19 cellular contexts compared by ENCODE assay signal in genomic region chr18:55503167-55503820, GRCh38.
A peak's percentile ranks its signal among the peaks of the same experiment; 100 is the strongest.
DNase-seq lines count a peak whose midpoint lies in the region; FAIRE-seq and TF ChIP-seq lines count a peak whose summit lies in the region.
"Had no signal": no experiment of that assay in that cellular context is flagged by ENCODE, and none has a peak within 500 bp of the region (broad histone marks: within the 10 kb centered on the region; RNA-seq: fewer than 3 reads in every experiment).

No MANE protein-coding gene starts in this region.

- H3K36me3 ChIP-seq in HEK293 (ENCODE audit: control insufficient read depth in 2 of 2, insufficient read depth in 1 of 2, low read length in 2 of 2) (no peaks in the 10 kb centered on the region), endodermal cell (ENCODE audit: control insufficient read depth, insufficient read depth, low read length) (no peaks in the 10 kb centered on the region), osteoblast (ENCODE audit: insufficient read depth, low read length) (no peaks in the 10 kb centered on the region)
- H3K36me3 ChIP-seq: SJCRH30 had no signal

- 92 to 94% methylated on average over 6 to 7 of the region's 7 CpGs for WGBS in endodermal cell (ENCODE audit: insufficient coverage in 1 of 2, insufficient read length in 1 of 2), 2 experiments

- H3K27ac ChIP-seq in HEK293 (ENCODE audit: extremely low read depth, low read depth, low read length), result no peak overlapping the region
- H3K27ac ChIP-seq in endodermal cell (ENCODE audit: low read depth, low read length), result peak overlapping the region; percentile 42
- H3K27ac ChIP-seq in osteoblast (ENCODE audit: low read depth, low read length), result peak overlapping the region; percentile 74
- H3K27ac ChIP-seq: RWPE1, SJCRH30 had no signal

- CTCF ChIA-PET in HEK293 (lab: Yijun Ruan, JAX), result no interaction called here

- DNase-seq in RPMI7951 (ENCODE audit: low read depth) (peak; percentile 20), endodermal cell (no peak), osteoblast (ENCODE audit: insufficient read length, low spot score, missing footprints) (no peak), RKO (ENCODE audit: low spot score) (no peak), SKM-1 (lab: John Stamatoyannopoulos, UW; ENCODE audit: unreplicated experiment) (no peak), HuH-7 (ENCODE audit: low spot score) (no peak), HTR-8/SVneo (ENCODE audit: insufficient read length, low spot score) (no peak)
- DNase-seq: ACHN; CD8-positive, alpha-beta memory T cell; KG1; MM.1S; NCI-H1417; NCI-H2029; NCI-H2171 treated with DMSO at 0.1 percent for 48 hours; NCI-H510A treated with DMSO at 0.1 percent for 48 hours; SJCRH30 had no signal

- H3K79me2 ChIP-seq in osteoblast (ENCODE audit: insufficient read depth, low read length), result peaks cover 70% of the 10 kb centered on the region

- peaks cover 22% of the 10 kb centered on the region for H3K4me1 Mint-ChIP-seq in endodermal cell
- H3K4me1 Mint-ChIP-seq: CD8-positive, alpha-beta memory T cell had no signal

- H3K4me1 ChIP-seq in HEK293 (ENCODE audit: control insufficient read depth, insufficient read depth, low read length), result peaks cover 28% of the 10 kb centered on the region
- peaks cover 14% of the 10 kb centered on the region for H3K4me1 ChIP-seq in endodermal cell (ENCODE audit: control insufficient read depth, insufficient read depth, low read length)
- peaks cover 32% of the 10 kb centered on the region for H3K4me1 ChIP-seq in osteoblast (ENCODE audit: insufficient read depth, low read length)

- H3K9ac ChIP-seq in endodermal cell (ENCODE audit: extremely low read depth, low read length, poor library complexity, severe bottlenecking), result no peak overlapping the region

- no peaks in the 10 kb centered on the region for H3K36me3 Mint-ChIP-seq in endodermal cell (ENCODE audit: low read depth)
- H3K36me3 Mint-ChIP-seq: CD8-positive, alpha-beta memory T cell had no signal

- no peak overlapping the region for H3K4me2 ChIP-seq in osteoblast (ENCODE audit: insufficient read depth, low read length)

- no peak overlapping the region for H3K4me3 Mint-ChIP-seq in endodermal cell
- H3K4me3 Mint-ChIP-seq: B cell; CD8-positive, alpha-beta memory T cell had no signal

- no peaks in the 10 kb centered on the region for H3K27me3 Mint-ChIP-seq in endodermal cell (ENCODE audit: insufficient read depth)
- H3K27me3 Mint-ChIP-seq: B cell; CD8-positive, alpha-beta memory T cell had no signal

- H3K27me3 ChIP-seq in endodermal cell (ENCODE audit: control insufficient read depth, insufficient read depth, low read length, poor library complexity, severe bottlenecking), result no peaks in the 10 kb centered on the region
- no peaks in the 10 kb centered on the region for H3K27me3 ChIP-seq in osteoblast (ENCODE audit: insufficient read depth, low read length)
- H3K27me3 ChIP-seq: SJCRH30 had no signal

- H4K20me1 ChIP-seq in osteoblast (ENCODE audit: insufficient read depth, low read length), result no peaks in the 10 kb centered on the region

- H3K4me3 ChIP-seq in HEK293 (ENCODE audit: low read depth, low read length) (no peak overlapping the region), endodermal cell (ENCODE audit: low read length) (no peak overlapping the region), osteoblast (ENCODE audit: insufficient read depth, low read length) (no peak overlapping the region)
- H3K4me3 ChIP-seq: SJCRH30 had no signal

- H3K9me3 ChIP-seq in HEK293 (ENCODE audit: control insufficient read depth, insufficient read depth, low read depth, low read length) (no peaks in the 10 kb centered on the region), endodermal cell (ENCODE audit: control insufficient read depth, low read length) (no peaks in the 10 kb centered on the region), osteoblast (ENCODE audit: low read depth, low read length) (no peaks in the 10 kb centered on the region)
- H3K9me3 ChIP-seq: SJCRH30 had no signal

- TF ChIP-seq CTCF in HEK293 (tag by site-specific recombination; IDR thresholded peaks at IDR 0.05) (no peak), endodermal cell (conservative IDR thresholded peaks at IDR 0.05) (no peak), osteoblast (IDR thresholded peaks at IDR 0.05; ENCODE audit: extremely low read depth, low read depth, low read length) (no peak)

- no peak overlapping the region for H3K27ac Mint-ChIP-seq in endodermal cell
- H3K27ac Mint-ChIP-seq: B cell; CD8-positive, alpha-beta memory T cell had no signal

- no peak for FAIRE-seq in HTR-8/SVneo (lab: Jason Lieb, UNC)

- no peak overlapping the region for H2AFZ ChIP-seq in osteoblast (ENCODE audit: low read length)

- H3K9me3 Mint-ChIP-seq in endodermal cell, result no peaks in the 10 kb centered on the region

- POLR2A ChIA-PET in HEK293 (lab: Yijun Ruan, JAX), result no interaction called here

TF ChIP-seq in HEK293, 187 proteins besides CTCF, POLR2A, EP300 and RAD21:
- TF ChIP-seq TRIM28 (IDR thresholded peaks at IDR 0.05; ENCODE audit: borderline replicate concordance, low read length) (no peak), ZNF521 (tag by site-specific recombination; IDR thresholded peaks at IDR 0.05) (no peak), ZNF394 (tag by site-specific recombination; IDR thresholded peaks at IDR 0.05; ENCODE audit: borderline replicate concordance) (no peak), ZNF513 (tag by site-specific recombination; IDR thresholded peaks at IDR 0.05) (peak; percentile 80), ZNF221 (tag by site-specific recombination; IDR thresholded peaks at IDR 0.05; ENCODE audit: borderline replicate concordance) (no peak), ZNF341 (tag by site-specific recombination; IDR thresholded peaks at IDR 0.05; ENCODE audit: low read depth) (no peak)
- TF ChIP-seq, protein P1, sequence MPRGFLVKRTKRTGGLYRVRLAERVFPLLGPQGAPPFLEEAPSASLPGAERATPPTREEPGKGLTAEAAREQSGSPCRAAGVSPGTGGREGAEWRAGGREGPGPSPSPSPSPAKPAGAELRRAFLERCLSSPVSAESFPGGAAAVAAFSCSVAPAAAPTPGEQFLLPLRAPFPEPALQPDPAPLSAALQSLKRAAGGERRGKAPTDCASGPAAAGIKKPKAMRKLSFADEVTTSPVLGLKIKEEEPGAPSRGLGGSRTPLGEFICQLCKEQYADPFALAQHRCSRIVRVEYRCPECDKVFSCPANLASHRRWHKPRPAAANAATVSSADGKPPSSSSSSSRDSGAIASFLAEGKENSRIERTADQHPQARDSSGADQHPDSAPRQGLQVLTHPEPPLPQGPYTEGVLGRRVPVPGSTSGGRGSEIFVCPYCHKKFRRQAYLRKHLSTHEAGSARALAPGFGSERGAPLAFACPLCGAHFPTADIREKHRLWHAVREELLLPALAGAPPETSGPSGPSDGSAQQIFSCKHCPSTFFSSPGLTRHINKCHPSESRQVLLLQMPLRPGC (tag by site-specific recombination; IDR thresholded peaks at IDR 0.05), result no peak
